10 cellular contexts compared by ENCODE assay signal in the genomic region with DNA sequence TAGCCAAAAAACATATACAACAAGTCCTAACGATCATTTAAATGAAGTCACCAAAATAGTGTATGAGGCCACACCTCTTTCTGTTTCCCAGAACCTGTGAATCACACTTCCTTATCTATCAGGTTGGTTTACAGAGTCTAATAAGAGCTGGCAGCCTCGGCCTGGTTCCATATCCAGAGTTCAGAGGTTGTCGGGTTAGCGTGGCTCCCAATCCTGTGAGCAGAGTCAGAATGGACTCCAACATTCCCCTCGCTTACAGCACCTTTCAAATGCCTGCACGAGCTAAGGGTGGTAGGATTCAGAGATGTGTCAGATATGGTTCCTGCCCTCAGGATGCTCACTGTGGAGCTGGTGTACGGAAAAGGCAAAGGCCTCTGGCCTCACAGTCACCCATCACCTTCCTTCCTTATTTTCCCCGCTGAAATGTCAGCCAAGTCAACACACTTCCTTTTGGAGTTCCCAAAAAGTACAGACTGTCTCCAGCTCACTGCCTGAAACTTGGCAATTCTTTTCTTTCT. TPM values are rescaled to one million over a fixed set of nuclear protein-coding genes. Genes with fewer than 3 reads are reported as not detected.
A peak's percentile ranks its signal among the peaks of the same experiment; 100 is the strongest.
DNase-seq lines count a peak whose midpoint lies in the region; FAIRE-seq and TF ChIP-seq lines count a peak whose summit lies in the region.
"Had no signal": no experiment of that assay in that cellular context is flagged by ENCODE, and none has a peak within 500 bp of the region (broad histone marks: within the 10 kb centered on the region; RNA-seq: fewer than 3 reads in every experiment).

No MANE protein-coding gene starts in this region.

- H3K9me3 ChIP-seq in kidney (ENCODE audit: control insufficient read depth in 1 of 2, low read length in 2 of 2), result no peaks in the 10 kb centered on the region
- no peaks in the 10 kb centered on the region for H3K9me3 ChIP-seq in vagina

- H3K36me3 ChIP-seq in kidney (ENCODE audit: control insufficient read depth in 1 of 2, insufficient read depth in 2 of 2, low read length in 2 of 2) (no peaks in the 10 kb centered on the region), vagina (no peaks in the 10 kb centered on the region)

- no peaks in the 10 kb centered on the region for H3K4me1 ChIP-seq in kidney (ENCODE audit: control insufficient read depth in 1 of 2, insufficient read depth in 1 of 2, low read depth in 1 of 2, low read length in 2 of 2)
- H3K4me1 ChIP-seq in vagina, result peaks cover 42% of the 10 kb centered on the region

- FAIRE-seq in kidney (lab: Jason Lieb, UNC), result no peak

- peaks cover 41% of the 10 kb centered on the region for H3K4me1 Mint-ChIP-seq in activated naive CD4-positive, alpha-beta T cell treated with anti-CD3 and anti-CD28 coated beads for 36 hours (ENCODE audit: low read depth)

- no peaks in the 10 kb centered on the region for H3K27me3 Mint-ChIP-seq in activated naive CD4-positive, alpha-beta T cell treated with anti-CD3 and anti-CD28 coated beads for 36 hours (ENCODE audit: low read depth)
- H3K27me3 Mint-ChIP-seq: activated naive CD8-positive, alpha-beta T cell had no signal

- H3K9me3 Mint-ChIP-seq in activated naive CD4-positive, alpha-beta T cell treated with anti-CD3 and anti-CD28 coated beads for 36 hours, result no peaks in the 10 kb centered on the region

- H3K4me3 ChIP-seq in kidney (ENCODE audit: low read length in 2 of 2) (no peak overlapping the region), vagina (no peak overlapping the region)

- no peaks in the 10 kb centered on the region for H3K27me3 ChIP-seq in vagina

- CTCF ChIA-PET in activated naive CD4-positive, alpha-beta T cell treated with anti-CD3 and anti-CD28 coated beads for 36 hours (lab: Charles Lee), result interaction anchor here (0.7 kb wide), 1 partner anchor 20 kb away, joined by 3 read pairs; no protein-coding TSS in a partner anchor

- intact Hi-C loops in activated naive CD4-positive, alpha-beta T cell treated with anti-CD3 and anti-CD28 coated beads for 36 hours (cut with micrococcal nuclease), result loop anchor here (10.0 kb wide), 2 partner anchors 613 to 677 kb away; a partner anchor contains a TSS
- intact Hi-C loops in kidney (cut with DNase I), result no loop called here
- intact Hi-C loops in vagina (cut with DNase I), result no loop called here

- DNase-seq in activated naive CD4-positive, alpha-beta T cell treated with anti-CD3 and anti-CD28 coated beads for 36 hours, result peak; percentile 53
- DNase-seq in activated naive CD4-positive, alpha-beta T cell (lab: John Stamatoyannopoulos, UW), result no peak
- peak; percentile 5 for DNase-seq in activated T-helper 9 cell treated with anti-CD3 and anti-CD28 coated beads, Interleukin-2, amount 50 U/mL, for 16 hours (ENCODE audit: low read depth)
- DNase-seq in kidney (peak; percentile 34), vagina (ENCODE audit: extremely low spot score in 2 of 2) (peak in 1 of 2 donors; percentile 93), SK-N-DZ (ENCODE audit: low spot score) (no peak), NCI-H82 treated with DMSO at 0.1 percent for 48 hours (lab: John Stamatoyannopoulos, UW; ENCODE audit: unreplicated experiment) (no peak), AG20443 (ENCODE audit: low spot score) (no peak)
- DNase-seq: posterior cingulate gyrus had no signal

- H3K27ac Mint-ChIP-seq in activated naive CD4-positive, alpha-beta T cell treated with anti-CD3 and anti-CD28 coated beads for 36 hours, result no peak overlapping the region
- H3K27ac Mint-ChIP-seq: activated naive CD8-positive, alpha-beta T cell had no signal

- TF ChIP-seq CTCF in kidney (IDR thresholded peaks at IDR 0.05; ENCODE audit: borderline replicate concordance, extremely low read depth, insufficient read depth), result no peak
- no peak for TF ChIP-seq CTCF in vagina (IDR thresholded peaks at IDR 0.05)

- peak overlapping the region in 1 of 2 donors; percentile 61 for H3K27ac ChIP-seq in kidney (ENCODE audit: low read depth in 2 of 2, low read length in 2 of 2)
- peak overlapping the region; percentile 69 for H3K27ac ChIP-seq in vagina

- H3K4me3 Mint-ChIP-seq in activated naive CD4-positive, alpha-beta T cell treated with anti-CD3 and anti-CD28 coated beads for 36 hours, result no peak overlapping the region
- H3K4me3 Mint-ChIP-seq: activated naive CD8-positive, alpha-beta T cell had no signal

- peaks cover 2% of the 10 kb centered on the region for H3K36me3 Mint-ChIP-seq in activated naive CD4-positive, alpha-beta T cell treated with anti-CD3 and anti-CD28 coated beads for 36 hours (ENCODE audit: low read depth)

- no peak for TF ChIP-seq POLR2A in vagina (IDR thresholded peaks at IDR 0.05)

- no peak overlapping the region for H3K9ac ChIP-seq in kidney (ENCODE audit: low read length in 2 of 2)

RNA-seq across cellular contexts. Expression of a gene that starts 6.0 kb away (rescaled TPM):
- 10 to 100 TPM; 14.7 to 16.3 TPM for total RNA-seq in activated naive CD4-positive, alpha-beta T cell treated with anti-CD3 and anti-CD28 coated beads for 36 hours
- 13.9 TPM for total RNA-seq in kidney
- polyA plus RNA-seq in kidney (ENCODE audit: insufficient read depth, low read depth, low replicate concordance), result 6.8 TPM
- 41.0 TPM for total RNA-seq in vagina
- not detected in 2 replicates for polyA plus RNA-seq in SK-N-DZ (2014; cell fraction: cytosol; rRNA removed)
- not detected in 2 replicates for polyA plus RNA-seq in SK-N-DZ (2014; cell fraction: nucleus; rRNA removed)

Comparison
In these comparisons a context has a peak if more than half of its experiments do, and no peak if none do; other contexts are left out.
1. DNase-seq: peak in activated naive CD4-positive, alpha-beta T cell treated with anti-CD3 and anti-CD28 coated beads for 36 hours (single experiment), activated T-helper 9 cell treated with anti-CD3 and anti-CD28 coated beads, Interleukin-2, amount 50 U/mL, for 16 hours (single experiment) and kidney (single experiment); none in activated naive CD4-positive, alpha-beta T cell (0 of 4), SK-N-DZ (single experiment), NCI-H82 treated with DMSO at 0.1 percent for 48 hours (single experiment) and AG20443 (single experiment).